ENCODE assay signal across 8 cellular contexts in genomic region chr1:154955039-154955717, GRCh38. TPM values are rescaled to one million over a fixed set of nuclear protein-coding genes. Genes with fewer than 3 reads are reported as not detected.
DNase-seq lines count a peak whose midpoint lies in the region; TF ChIP-seq lines count a peak whose summit lies in the region.

No MANE protein-coding gene starts in this region.

- peaks cover 2% of the 10 kb centered on the region; the same call in 1 of the 2 replicates for H3K4me1 ChIP-seq in HEK293 (ENCODE audit: control insufficient read depth, insufficient read depth, low read length)

- no peaks in the 10 kb centered on the region for H3K9me3 ChIP-seq in HEK293 (ENCODE audit: control insufficient read depth, insufficient read depth, low read depth, low read length)

- H3K4me3 Mint-ChIP-seq in mesothelial cell of epicardium: peak overlapping the region; percentile 85

- H3K9me3 Mint-ChIP-seq in mesothelial cell of epicardium: no peaks in the 10 kb centered on the region

- no peaks in the 10 kb centered on the region for H3K27me3 Mint-ChIP-seq in mesothelial cell of epicardium (ENCODE audit: low read depth)

- H3K27ac ChIP-seq in HEK293 (ENCODE audit: extremely low read depth, low read depth, low read length): no peak overlapping the region

- CTCF ChIA-PET in HEK293 (lab: Yijun Ruan, JAX): interaction anchor here (0.7 to 3.0 kb wide), 12 partner anchors 15 to 130 kb away, joined by 3 to 10 read pairs (median 6); partner anchors contain the start of genes ADAM15, FLAD1 and PMVK

- H3K4me1 Mint-ChIP-seq in mesothelial cell of epicardium: peaks cover 56% of the 10 kb centered on the region

- H3K27ac Mint-ChIP-seq in mesothelial cell of epicardium: peak overlapping the region; percentile 97

- peaks cover 3 to 30% of the 10 kb centered on the region in 2 experiments for H3K36me3 ChIP-seq in HEK293 (ENCODE audit: control insufficient read depth in 2 of 2, insufficient read depth in 1 of 2, low read length in 2 of 2)

- POLR2A ChIA-PET in HEK293 (lab: Yijun Ruan, JAX): interaction anchor here (0.7 to 3.9 kb wide), 11 partner anchors 11 to 396 kb away, joined by 3 to 41 read pairs (median 5); partner anchors contain the start of genes ADAM15, FLAD1, LENEP and PMVK

- H3K36me3 Mint-ChIP-seq in mesothelial cell of epicardium: peaks cover 6% of the 10 kb centered on the region

- TF ChIP-seq CTCF in HEK293 (tag by site-specific recombination; IDR thresholded peaks at IDR 0.05) (no peak), mesothelial cell of epicardium (IDR thresholded peaks at IDR 0.05; ENCODE audit: unreplicated experiment) (no peak)

- DNase-seq in EH (ENCODE audit: low read depth) (peak; percentile 73), NCI-H2196 treated with DMSO at 0.1 percent for 48 hours (lab: John Stamatoyannopoulos, UW; ENCODE audit: unreplicated experiment) (peak; percentile 90), ecto neural progenitor cell (ENCODE audit: low spot score) (peak; percentile 73), mesothelial cell of epicardium (ENCODE audit: low spot score in 2 of 2, unreplicated experiment in 2 of 2) (no peak), NCI-H1930 (lab: John Stamatoyannopoulos, UW) (no peak)
- peak; percentile 73 to 75 for DNase-seq in activated CD4-positive, alpha-beta T cell treated with anti-CD3 and anti-CD28 coated beads, Interleukin-2, amount 50 U/mL, for 4 hours
- peak; percentile 74 to 80 for DNase-seq in stimulated activated CD8-positive, alpha-beta memory T cell treated with anti-CD3 and anti-CD28 coated beads, Interleukin-2, amount 100 ng/mL, for 1 hour (ENCODE audit: low read depth in 2 of 2)

- peak overlapping the region; percentile 59 for H3K4me3 ChIP-seq in HEK293 (ENCODE audit: low read depth, low read length)

TF ChIP-seq in HEK293, 187 proteins besides CTCF, POLR2A, EP300 and RAD21:
- TF ChIP-seq KLF1 (tag by site-specific recombination; IDR thresholded peaks at IDR 0.05) (no peak), ZNF366 (tag by site-specific recombination; conservative IDR thresholded peaks at IDR 0.05) (peak; percentile 40), SCRT1 (tag by site-specific recombination; IDR thresholded peaks at IDR 0.05; ENCODE audit: borderline replicate concordance) (peak; percentile 73; the same call in 1 of the 2 replicates), GLI4 (tag by site-specific recombination; IDR thresholded peaks at IDR 0.05) (no peak), ZNF335 (tag by site-specific recombination; conservative IDR thresholded peaks at IDR 0.05) (no peak), ZFHX2 (tag by site-specific recombination; conservative IDR thresholded peaks at IDR 0.05) (0 out of 2 replicates have a peak, but pooled peaks have one; percentile 21), YY2 (tag by site-specific recombination; IDR thresholded peaks at IDR 0.05) (peak; percentile 54; the same call in 1 of the 2 replicates), SCRT2 (tag by site-specific recombination; IDR thresholded peaks at IDR 0.05) (peak; percentile 98), ZNF580 (tag by site-specific recombination; IDR thresholded peaks at IDR 0.05) (no peak), ZNF398 (tag by site-specific recombination; IDR thresholded peaks at IDR 0.05) (0 out of 2 replicates have a peak, but pooled peaks have one; percentile 51)

RNA-seq across cellular contexts. Expression of gene PBXIP1, which starts 0.7 kb away (rescaled TPM):
- 53.8 to 56.2 TPM (median 56.2 TPM) in 3 replicates for total RNA-seq in mesothelial cell of epicardium

RNA-seq across cellular contexts. Expression of gene PYGO2, which starts 6.4 kb away (rescaled TPM):
- total RNA-seq in mesothelial cell of epicardium: 43.8 to 47.3 TPM (median 44.6 TPM) in 3 replicates

RNA-seq across cellular contexts. Expression of gene SHC1, which starts 15.4 kb away (rescaled TPM):
- total RNA-seq in mesothelial cell of epicardium: 115 to 132 TPM (median 117 TPM) in 3 replicates

RNA-seq across cellular contexts. Expression of gene PMVK, which starts 18.7 kb away (rescaled TPM):
- 19.7 to 21.2 TPM (median 20.5 TPM) in 3 replicates for total RNA-seq in mesothelial cell of epicardium

RNA-seq across cellular contexts. Expression of gene CKS1B, which starts 19.3 kb away (rescaled TPM):
- total RNA-seq in mesothelial cell of epicardium: 64.0 to 70.9 TPM (median 68.2 TPM) in 3 replicates

Comparison
In these comparisons a context has a peak if more than half of its experiments do, and no peak if none do; other contexts are left out.
1. DNase-seq: peak in EH (single experiment), NCI-H2196 treated with DMSO at 0.1 percent for 48 hours (single experiment), activated CD4-positive, alpha-beta T cell treated with anti-CD3 and anti-CD28 coated beads, Interleukin-2, amount 50 U/mL, for 4 hours (2 of 2), ecto neural progenitor cell (single experiment) and stimulated activated CD8-positive, alpha-beta memory T cell treated with anti-CD3 and anti-CD28 coated beads, Interleukin-2, amount 100 ng/mL, for 1 hour (2 of 2); none in mesothelial cell of epicardium (0 of 2) and NCI-H1930 (0 of 2).